15 cellular contexts compared by ENCODE assay signal in the genomic region with DNA sequence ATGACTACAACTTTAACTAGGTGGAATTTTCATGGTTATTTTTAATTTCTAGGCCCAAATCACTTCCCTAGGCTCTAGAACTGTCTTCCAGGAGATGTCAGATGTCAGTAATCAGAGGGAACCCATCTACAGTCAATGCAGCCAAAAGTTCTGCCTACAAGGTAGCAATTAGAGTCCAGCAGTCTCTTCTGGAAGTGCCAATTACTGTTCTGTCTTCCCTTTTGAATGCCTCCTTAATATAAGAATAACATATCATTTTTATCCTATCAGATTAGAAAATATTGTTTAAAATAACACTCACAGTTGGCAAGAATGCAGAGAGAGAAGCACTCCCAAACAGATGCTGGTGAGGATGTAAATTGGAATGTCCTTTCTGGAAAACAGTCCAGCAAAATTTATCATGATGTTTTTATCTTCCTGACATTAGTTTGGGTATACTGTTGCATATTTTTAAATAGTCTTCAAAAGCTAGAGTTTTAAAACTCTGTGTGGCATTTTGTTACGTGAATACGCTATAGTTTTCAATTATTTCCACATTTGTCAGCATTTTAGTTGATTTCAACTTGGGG.
DNase-seq lines count a peak whose midpoint lies in the region; FAIRE-seq and TF ChIP-seq lines count a peak whose summit lies in the region.
"Had no signal": no experiment of that assay in that cellular context is flagged by ENCODE, and none has a peak within 500 bp of the region (broad histone marks: within the 10 kb centered on the region; RNA-seq: fewer than 3 reads in every experiment).

No MANE protein-coding gene starts in this region.

- no peak for FAIRE-seq in kidney (lab: Jason Lieb, UNC)
- FAIRE-seq: GM12878, H54 had no signal

- H3K9me3 ChIP-seq in smooth muscle cell (replicated peaks; ENCODE audit: low read depth) (no peaks in the 10 kb centered on the region), neural progenitor cell (ENCODE audit: low read depth) (no peaks in the 10 kb centered on the region), kidney (ENCODE audit: control insufficient read depth in 1 of 2, low read length in 2 of 2) (no peaks in the 10 kb centered on the region), transverse colon (no peaks in the 10 kb centered on the region)
- H3K9me3 ChIP-seq: BE2C, SJCRH30 had no signal

- no peaks in the 10 kb centered on the region for H4K20me1 ChIP-seq in smooth muscle cell (ENCODE audit: low read depth)
- no peaks in the 10 kb centered on the region for H4K20me1 ChIP-seq in neural progenitor cell (ENCODE audit: low read depth)

- H3K27ac Mint-ChIP-seq in neural progenitor cell, result no peak overlapping the region
- H3K27ac Mint-ChIP-seq: CD4-positive, CD25-positive, alpha-beta regulatory T cell had no signal

- no peaks in the 10 kb centered on the region for H3K27me3 ChIP-seq in smooth muscle cell (ENCODE audit: low read depth)
- H3K27me3 ChIP-seq in neural progenitor cell, result no peaks in the 10 kb centered on the region
- no peaks in the 10 kb centered on the region for H3K27me3 ChIP-seq in transverse colon
- H3K27me3 ChIP-seq: BE2C, SJCRH30 had no signal

- in situ Hi-C loops in transverse colon (cut with MboI; ENCODE audit: low pct_ligation_motif_present in 1 of 4, low pct_unique_long_range_greater_than_20kb in 1 of 4, low sequenced_read_pairs in 3 of 4), result no loop called here

- peak overlapping the region; percentile 56 for H3K4me2 ChIP-seq in smooth muscle cell
- no peak overlapping the region for H3K4me2 ChIP-seq in neural progenitor cell

- intact Hi-C loops in kidney (cut with DNase I) (no loop called here), transverse colon (cut with DNase I; ENCODE audit: low total_unique reads) (no loop called here)

- H3K79me2 ChIP-seq in smooth muscle cell (ENCODE audit: low read depth) (no peaks in the 10 kb centered on the region), neural progenitor cell (ENCODE audit: low read depth) (no peaks in the 10 kb centered on the region)

- DNase-seq in GM03348 (ENCODE audit: low spot score), result peak; percentile 36
- DNase-seq in NCI-H69 (lab: John Stamatoyannopoulos, UW), result peak; percentile 36
- DNase-seq in fibroblast of mammary gland (ENCODE audit: low read depth), result peak; percentile 28
- DNase-seq in smooth muscle cell (lab: John Stamatoyannopoulos, UW; ENCODE audit: unreplicated experiment), result no peak
- no peak for DNase-seq in neural progenitor cell (ENCODE audit: low spot score)
- DNase-seq in kidney, result no peak
- DNase-seq in transverse colon, result no peak
- DNase-seq: BE2C; CD4-positive, CD25-positive, alpha-beta regulatory T cell; GDM1; NCI-H187 treated with DMSO at 0.1 percent for 48 hours; NCI-H526 treated with DMSO at 0.1 percent for 48 hours had no signal

- peaks cover 9% of the 10 kb centered on the region for H3K4me1 Mint-ChIP-seq in neural progenitor cell
- H3K4me1 Mint-ChIP-seq: CD4-positive, CD25-positive, alpha-beta regulatory T cell had no signal

- no peaks in the 10 kb centered on the region for H3K36me3 Mint-ChIP-seq in neural progenitor cell
- H3K36me3 Mint-ChIP-seq: CD4-positive, CD25-positive, alpha-beta regulatory T cell had no signal

- H3K9ac ChIP-seq in smooth muscle cell (ENCODE audit: low read depth) (peak overlapping the region; percentile 7), neural progenitor cell (no peak overlapping the region), kidney (ENCODE audit: low read length in 2 of 2) (no peak overlapping the region)

- H3K27ac ChIP-seq in smooth muscle cell (ENCODE audit: low read depth) (peak overlapping the region; percentile 78), neural progenitor cell (no peak overlapping the region), kidney (ENCODE audit: low read depth in 2 of 2, low read length in 2 of 2) (no peak overlapping the region), transverse colon (no peak overlapping the region)
- H3K27ac ChIP-seq: SJCRH30 had no signal

- H3K4me3 Mint-ChIP-seq in neural progenitor cell, result no peak overlapping the region
- H3K4me3 Mint-ChIP-seq: CD4-positive, CD25-positive, alpha-beta regulatory T cell had no signal

- no peaks in the 10 kb centered on the region for H3K36me3 ChIP-seq in smooth muscle cell (ENCODE audit: low read depth)
- no peaks in the 10 kb centered on the region for H3K36me3 ChIP-seq in neural progenitor cell
- H3K36me3 ChIP-seq in kidney (ENCODE audit: control insufficient read depth in 1 of 2, insufficient read depth in 2 of 2, low read length in 2 of 2), result no peaks in the 10 kb centered on the region
- H3K36me3 ChIP-seq in transverse colon, result no peaks in the 10 kb centered on the region
- H3K36me3 ChIP-seq: BE2C, SJCRH30 had no signal

- no peak overlapping the region for H2AFZ ChIP-seq in smooth muscle cell (ENCODE audit: low read depth)
- no peak overlapping the region for H2AFZ ChIP-seq in neural progenitor cell (replicated peaks)

- 61% methylated on average over 2 of the region's 2 CpGs for WGBS in smooth muscle cell (ENCODE audit: low lambda C conversion rate)
- 71 to 80% methylated on average over 2 of the region's 2 CpGs for WGBS in transverse colon (ENCODE audit: low coverage in 1 of 2), 2 donors

- no peak for TF ChIP-seq CTCF in fibroblast of mammary gland (conservative IDR thresholded peaks at IDR 0.05; ENCODE audit: control insufficient read depth, insufficient read depth, low read depth, low read length)
- no peak for TF ChIP-seq CTCF in smooth muscle cell (IDR thresholded peaks at IDR 0.05; ENCODE audit: borderline replicate concordance, insufficient read depth, poor library complexity, severe bottlenecking)
- TF ChIP-seq CTCF in neural progenitor cell (IDR thresholded peaks at IDR 0.05), result no peak
- TF ChIP-seq CTCF in kidney (IDR thresholded peaks at IDR 0.05; ENCODE audit: borderline replicate concordance, extremely low read depth, insufficient read depth), result no peak
- no peak for TF ChIP-seq CTCF in transverse colon (IDR thresholded peaks at IDR 0.05)

- peaks cover 11% of the 10 kb centered on the region for H3F3A ChIP-seq in smooth muscle cell (ENCODE audit: low read depth)
- no peaks in the 10 kb centered on the region for H3F3A ChIP-seq in neural progenitor cell (ENCODE audit: low read depth)

- H3K4me1 ChIP-seq in smooth muscle cell (ENCODE audit: low read depth) (peaks cover 5% of the 10 kb centered on the region), neural progenitor cell (no peaks in the 10 kb centered on the region), kidney (ENCODE audit: control insufficient read depth in 1 of 2, insufficient read depth in 1 of 2, low read depth in 1 of 2, low read length in 2 of 2) (no peaks in the 10 kb centered on the region), transverse colon (no peaks in the 10 kb centered on the region)
- H3K4me1 ChIP-seq: BE2C, SJCRH30 had no signal

- peaks cover 9% of the 10 kb centered on the region for H3K9me3 Mint-ChIP-seq in neural progenitor cell

- H3K4me3 ChIP-seq in fibroblast of mammary gland (ENCODE audit: control insufficient read depth, low read depth, low read length), result no peak overlapping the region
- no peak overlapping the region for H3K4me3 ChIP-seq in smooth muscle cell
- H3K4me3 ChIP-seq in neural progenitor cell, result no peak overlapping the region
- no peak overlapping the region for H3K4me3 ChIP-seq in kidney (ENCODE audit: low read length in 2 of 2)
- no peak overlapping the region for H3K4me3 ChIP-seq in transverse colon
- H3K4me3 ChIP-seq: GM12878, SJCRH30 had no signal

- no peak for TF ChIP-seq POLR2A in transverse colon (IDR thresholded peaks at IDR 0.05)

- TF ChIP-seq EP300 in transverse colon (IDR thresholded peaks at IDR 0.05; ENCODE audit: low read depth), result no peak

- H3K27me3 Mint-ChIP-seq in neural progenitor cell (ENCODE audit: insufficient read depth, low read depth), result no peaks in the 10 kb centered on the region
- H3K27me3 Mint-ChIP-seq: CD4-positive, CD25-positive, alpha-beta regulatory T cell had no signal

Comparison
In these comparisons a context has a peak if more than half of its experiments do, and no peak if none do; other contexts are left out.
1. DNase-seq: peak in GM03348 (single experiment), NCI-H69 (single experiment) and fibroblast of mammary gland (single experiment); none in smooth muscle cell (single experiment), neural progenitor cell (single experiment), kidney (single experiment) and transverse colon (single experiment).